ENCODE assay signal across 8 cellular contexts in the genomic region with DNA sequence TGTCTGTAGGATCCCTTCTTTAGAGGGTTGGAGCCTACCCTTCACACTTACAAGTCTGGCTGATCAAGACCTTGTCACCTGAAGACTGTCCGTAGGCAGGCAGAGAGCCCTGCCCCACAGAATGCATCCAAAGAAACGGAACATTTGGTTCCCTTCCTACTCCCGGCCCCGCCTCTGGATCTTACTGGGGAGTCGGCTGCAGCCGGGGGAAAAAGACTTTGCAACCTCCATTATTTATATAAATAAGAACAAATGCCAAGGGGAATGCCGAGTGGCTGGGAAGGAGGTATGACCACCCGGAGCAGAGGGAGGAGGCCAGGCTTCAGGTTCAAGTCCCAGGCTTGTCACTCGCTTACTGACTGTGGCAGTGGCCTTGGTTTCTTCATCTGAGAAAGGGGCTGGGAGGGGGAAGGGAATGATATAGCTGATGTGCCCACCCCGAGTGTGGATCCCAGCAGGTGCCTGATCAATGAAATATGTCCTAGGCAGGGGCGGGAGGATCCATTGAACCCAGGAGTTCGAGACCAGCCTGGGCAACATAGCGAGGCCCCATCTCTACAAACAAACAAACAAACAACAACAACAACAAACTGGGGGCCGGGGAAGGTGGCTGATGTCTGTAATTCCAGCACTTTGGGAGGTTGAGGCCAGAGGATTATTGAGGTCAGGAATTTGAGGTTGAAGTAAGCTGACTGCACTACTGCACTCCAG. TPM values are rescaled to one million over a fixed set of nuclear protein-coding genes. Genes with fewer than 3 reads are reported as not detected.
DNase-seq lines count a peak whose midpoint lies in the region; ATAC-seq and TF ChIP-seq lines count a peak whose summit lies in the region.

No MANE protein-coding gene starts in this region.

- peaks cover 16% of the 10 kb centered on the region for H3K79me1 ChIP-seq in mesenchymal stem cell (replicated peaks; ENCODE audit: low read length, poor library complexity, severe bottlenecking)

- TF ChIP-seq CTCF in ascending aorta (IDR thresholded peaks at IDR 0.05) = no peak

- no peak for ATAC-seq in GM21447 (IDR thresholded peaks at IDR 0.05; ENCODE audit: unreplicated experiment)

- H3K14ac ChIP-seq in mesenchymal stem cell (ENCODE audit: low read length in 2 of 2) = peak overlapping the region in 1 of 2 experiments; percentile 32

- H2BK12ac ChIP-seq in mesenchymal stem cell (ENCODE audit: low read length in 2 of 2) = no peak overlapping the region

- peak overlapping the region; percentile 18 for H3K4me3 Mint-ChIP-seq in T-helper 1 cell treated with Interleukin-12 subunit alpha and Interleukin-12 subunit beta and Interleukin-4 antibody, amounts not matched to agents 30 μg/mL and 1 μg/mL, for 36 hours

- no peak overlapping the region for H3K4ac ChIP-seq in mesenchymal stem cell (ENCODE audit: low read depth in 1 of 2, low read length in 2 of 2)

- H3K36me3 ChIP-seq in ascending aorta = no peaks in the 10 kb centered on the region
- no peaks in the 10 kb centered on the region for H3K36me3 ChIP-seq in mesenchymal stem cell (ENCODE audit: control insufficient read depth in 1 of 2, insufficient read depth in 2 of 2, low read depth in 1 of 2, low read length in 2 of 2)
- H3K36me3 ChIP-seq in stomach smooth muscle (ENCODE audit: control insufficient read depth in 2 of 2, insufficient read depth in 2 of 2, low read length in 2 of 2) = no peaks in the 10 kb centered on the region

- H4K91ac ChIP-seq in mesenchymal stem cell (ENCODE audit: low read length) = no peak overlapping the region

- H3K18ac ChIP-seq in mesenchymal stem cell (ENCODE audit: low read depth in 1 of 2, low read length in 2 of 2) = no peak overlapping the region

- H3K4me1 Mint-ChIP-seq in T-helper 1 cell treated with Interleukin-12 subunit alpha and Interleukin-12 subunit beta and Interleukin-4 antibody, amounts not matched to agents 30 μg/mL and 1 μg/mL, for 36 hours (ENCODE audit: low read depth) = peaks cover 19% of the 10 kb centered on the region

- H3K27ac Mint-ChIP-seq in T-helper 1 cell treated with Interleukin-12 subunit alpha and Interleukin-12 subunit beta and Interleukin-4 antibody, amounts not matched to agents 30 μg/mL and 1 μg/mL, for 36 hours = peak overlapping the region; percentile 13

- H3K27me3 Mint-ChIP-seq in T-helper 1 cell treated with Interleukin-12 subunit alpha and Interleukin-12 subunit beta and Interleukin-4 antibody, amounts not matched to agents 30 μg/mL and 1 μg/mL, for 36 hours (ENCODE audit: low read depth) = peaks cover 4% of the 10 kb centered on the region

- no peaks in the 10 kb centered on the region for H3K9me3 Mint-ChIP-seq in T-helper 1 cell treated with Interleukin-12 subunit alpha and Interleukin-12 subunit beta and Interleukin-4 antibody, amounts not matched to agents 30 μg/mL and 1 μg/mL, for 36 hours

- H3K9me3 ChIP-seq in ascending aorta (peaks cover 0 to 6% of the 10 kb centered on the region in 2 donors), mesenchymal stem cell (ENCODE audit: control insufficient read depth, low read length) (no peaks in the 10 kb centered on the region), stomach smooth muscle (ENCODE audit: control insufficient read depth in 2 of 2, low read length in 2 of 2) (no peaks in the 10 kb centered on the region)

- H3K36me3 Mint-ChIP-seq in T-helper 1 cell treated with Interleukin-12 subunit alpha and Interleukin-12 subunit beta and Interleukin-4 antibody, amounts not matched to agents 30 μg/mL and 1 μg/mL, for 36 hours (ENCODE audit: low read depth) = no peaks in the 10 kb centered on the region

- H3K27ac ChIP-seq in ascending aorta (peak overlapping the region; percentile 93 to 96), mesenchymal stem cell (ENCODE audit: low read length, poor library complexity, severe bottlenecking) (no peak overlapping the region), stomach smooth muscle (ENCODE audit: low read length) (peak overlapping the region; percentile 100)

- 92% methylated on average over 5 of the region's 14 CpGs for WGBS in mesenchymal stem cell

- H3K9ac ChIP-seq in mesenchymal stem cell (ENCODE audit: low read length) = peak overlapping the region; percentile 43
- H3K9ac ChIP-seq in stomach smooth muscle (ENCODE audit: low read length in 2 of 2) = peak overlapping the region; percentile 68 to 74

- H3K4me2 ChIP-seq in mesenchymal stem cell (ENCODE audit: low read length, poor library complexity, severe bottlenecking) = no peak overlapping the region

- peaks cover 20 to 80% of the 10 kb centered on the region in 2 donors for H3K4me1 ChIP-seq in ascending aorta
- H3K4me1 ChIP-seq in mesenchymal stem cell (ENCODE audit: control insufficient read depth, insufficient read depth, low read depth, low read length) = peaks cover 18% of the 10 kb centered on the region
- peaks cover 91% of the 10 kb centered on the region for H3K4me1 ChIP-seq in stomach smooth muscle (ENCODE audit: control insufficient read depth, insufficient read depth, low read length)

- no peak overlapping the region for H2BK15ac ChIP-seq in mesenchymal stem cell (ENCODE audit: low read depth, poor library complexity, severe bottlenecking)

- H3K4me3 ChIP-seq in ascending aorta (peak overlapping the region in 1 of 2 donors; percentile 11), mesenchymal stem cell (ENCODE audit: insufficient read depth in 1 of 2, low read depth in 1 of 2, low read length in 2 of 2) (peak overlapping the region in 1 of 2 experiments; percentile 26), stomach smooth muscle (ENCODE audit: low read length in 2 of 2) (peak overlapping the region; percentile 47 to 57)

- H2BK120ac ChIP-seq in mesenchymal stem cell (ENCODE audit: low read depth, low read length) = no peak overlapping the region

- no peak overlapping the region for H4K8ac ChIP-seq in mesenchymal stem cell (ENCODE audit: low read length)

- no peak overlapping the region for H2BK5ac ChIP-seq in mesenchymal stem cell (ENCODE audit: low read depth, low read length, poor library complexity, severe bottlenecking)

- DNase-seq in T-helper 1 cell = no peak
- peak in 1 of 2 donors; percentile 82 for DNase-seq in ascending aorta (ENCODE audit: low spot score in 2 of 2)
- DNase-seq in mesenchymal stem cell = no peak
- DNase-seq in AML-193 (lab: John Stamatoyannopoulos, UW) = no peak
- DNase-seq in NCI-H146 treated with DMSO at 0.1 percent for 48 hours (lab: John Stamatoyannopoulos, UW; ENCODE audit: unreplicated experiment) = no peak

- H3K27me3 ChIP-seq in ascending aorta (no peaks in the 10 kb centered on the region), mesenchymal stem cell (ENCODE audit: control insufficient read depth in 1 of 2, insufficient read depth in 1 of 2, low read length in 2 of 2) (no peaks in the 10 kb centered on the region), stomach smooth muscle (ENCODE audit: control insufficient read depth in 1 of 2, insufficient read depth in 2 of 2, low read length in 2 of 2) (no peaks in the 10 kb centered on the region)

- H2AFZ ChIP-seq in mesenchymal stem cell (ENCODE audit: low read depth, low read length) = no peak overlapping the region

- intact Hi-C loops in ascending aorta (cut with DNase I) = no loop called here

- H3K23ac ChIP-seq in mesenchymal stem cell (ENCODE audit: low read length in 2 of 2) = no peak overlapping the region

- H2AK5ac ChIP-seq in mesenchymal stem cell (ENCODE audit: low read length, severe bottlenecking) = no peak overlapping the region

RNA-seq across cellular contexts. Expression of gene RFX2, which starts 48.7 kb away (rescaled TPM):
- total RNA-seq in ascending aorta = 107 TPM
- polyA plus RNA-seq in mesenchymal stem cell (2013, experiment 1 of 2) = 3.2 TPM
- 2.9 TPM for polyA plus RNA-seq in mesenchymal stem cell (2013, experiment 2 of 2)
